Comparison of ENCODE assay signal across 10 cellular contexts in genomic region chr3:150739877-150740645, GRCh38. TPM values are rescaled to one million over a fixed set of nuclear protein-coding genes. Genes with fewer than 3 reads are reported as not detected.
DNase-seq lines count a peak whose midpoint lies in the region; ATAC-seq and TF ChIP-seq lines count a peak whose summit lies in the region.
"Had no signal": no experiment of that assay in that cellular context is flagged by ENCODE, and none has a peak within 500 bp of the region (broad histone marks: within the 10 kb centered on the region; RNA-seq: fewer than 3 reads in every experiment).

No MANE protein-coding gene starts in this region.

- POLR2A ChIA-PET in GM10248 (lab: Yijun Ruan, JAX) = interaction anchor here (0.5 kb wide), 1 partner anchor 15 kb away, joined by 5 read pairs; no protein-coding TSS in a partner anchor

- no peaks in the 10 kb centered on the region for H3K9me3 ChIP-seq in SK-N-MC (ENCODE audit: low read depth, low read length)

- DNase-seq in SK-N-MC (ENCODE audit: low read depth, low spot score) (no peak), memory B cell (ENCODE audit: low spot score in 2 of 2) (no peak), GM10248 (ENCODE audit: extremely low spot score) (no peak), left colon (no peak), NCI-H1436 treated with DMSO at 0.1 percent for 48 hours (lab: John Stamatoyannopoulos, UW) (no peak)
- DNase-seq: immature natural killer cell had no signal

- H3K4me3 Mint-ChIP-seq in memory B cell = peak overlapping the region; percentile 67
- H3K4me3 Mint-ChIP-seq: immature natural killer cell had no signal

- peak overlapping the region; percentile 12 for H3K9ac ChIP-seq in SK-N-MC (ENCODE audit: insufficient read length)
- H3K9ac ChIP-seq: parathyroid adenoma had no signal

- peak overlapping the region; percentile 55 for H3K4me3 ChIP-seq in SK-N-MC

- TF ChIP-seq CTCF in GM10248 (IDR thresholded peaks at IDR 0.05; ENCODE audit: control extremely low read depth, extremely low read depth, low read depth, missing control alignments) = no peak

- ATAC-seq in GM18861 (IDR thresholded peaks at IDR 0.05; ENCODE audit: unreplicated experiment) = peak; percentile 13
- peak; percentile 38 for ATAC-seq in GM21723 (IDR thresholded peaks at IDR 0.05; ENCODE audit: unreplicated experiment)
- ATAC-seq in memory B cell (ENCODE audit: low read depth) = peak; percentile 20
- no peak for ATAC-seq in left colon

- H3K36me3 ChIP-seq in SK-N-MC (ENCODE audit: insufficient read depth, low read length) = peaks cover 21% of the 10 kb centered on the region

- CTCF ChIA-PET in GM10248 (lab: Yijun Ruan, JAX) = interaction anchor here (1.3 kb wide), 1 partner anchor 18 kb away, joined by 4 read pairs; no protein-coding TSS in a partner anchor

- H3K27ac Mint-ChIP-seq in memory B cell = peak overlapping the region; percentile 83

- no peaks in the 10 kb centered on the region for H3K27me3 Mint-ChIP-seq in memory B cell

- peak overlapping the region; percentile 83 for H3K27ac ChIP-seq in SK-N-MC

- H3K4me1 Mint-ChIP-seq in memory B cell = peaks cover 46% of the 10 kb centered on the region

- intact Hi-C loops in left colon (cut with DNase I, micrococcal nuclease) = no loop called here

- H3K9me3 Mint-ChIP-seq in memory B cell = no peaks in the 10 kb centered on the region
- H3K9me3 Mint-ChIP-seq: immature natural killer cell had no signal

- peaks cover 13% of the 10 kb centered on the region for H3K36me3 Mint-ChIP-seq in memory B cell

RNA-seq across cellular contexts. Expression of gene SIAH2, which starts 22.9 kb away (rescaled TPM):
- 10 to 100 TPM; 24.1 to 25.4 TPM for total RNA-seq in left colon

RNA-seq across cellular contexts. Expression of gene ERICH6, which starts 36.3 kb away (rescaled TPM):
- not detected for total RNA-seq in left colon
- total RNA-seq: G401 had no signal
